ENCODE assay signal across 12 cellular contexts in genomic region chrX:13691845-13692334, GRCh38. TPM values are rescaled to one million over a fixed set of nuclear protein-coding genes. Genes with fewer than 3 reads are reported as not detected.
DNase-seq lines count a peak whose midpoint lies in the region; ATAC-seq and TF ChIP-seq lines count a peak whose summit lies in the region.
"Had no signal": no experiment of that assay in that cellular context is flagged by ENCODE, and none has a peak within 500 bp of the region (broad histone marks: within the 10 kb centered on the region; RNA-seq: fewer than 3 reads in every experiment).

No MANE protein-coding gene starts in this region.

- POLR2A ChIA-PET in T-cell (lab: Charles Lee), result no interaction called here

- TF ChIP-seq CTCF in GM06990 (IDR thresholded peaks at IDR 0.05; ENCODE audit: insufficient read depth, low read length, poor library complexity, severe bottlenecking), result no peak
- TF ChIP-seq CTCF in upper lobe of left lung (IDR thresholded peaks at IDR 0.05), result no peak

- H3K4me3 Mint-ChIP-seq in T-cell (peak overlapping the region; percentile 2 to 46 (median 21)), immature natural killer cell (peak overlapping the region; percentile 68 to 87 (median 81))
- H3K4me3 Mint-ChIP-seq: activated CD4-positive, alpha-beta T cell treated with anti-CD3 and anti-CD28 coated beads, Interleukin-2, amount 10 ng/mL, durations not matched to agents 7 days and 5 days had no signal

- TF ChIP-seq EP300 in upper lobe of left lung (IDR thresholded peaks at IDR 0.05), result no peak

- H3K27me3 Mint-ChIP-seq in T-cell (peaks cover 0 to 22% of the 10 kb centered on the region in 2 donors), immature natural killer cell (ENCODE audit: low read depth in 3 of 3) (peaks cover 11 to 13% (median 12%) of the 10 kb centered on the region in 3 donors)
- H3K27me3 Mint-ChIP-seq: activated CD4-positive, alpha-beta T cell treated with anti-CD3 and anti-CD28 coated beads, Interleukin-2, amount 10 ng/mL, durations not matched to agents 7 days and 5 days had no signal

- H3K9me3 Mint-ChIP-seq in T-cell, result no peaks in the 10 kb centered on the region
- H3K9me3 Mint-ChIP-seq in immature natural killer cell, result peaks cover 0 to 2% (median 0%) of the 10 kb centered on the region in 6 donors
- H3K9me3 Mint-ChIP-seq: activated CD4-positive, alpha-beta T cell treated with anti-CD3 and anti-CD28 coated beads, Interleukin-2, amount 10 ng/mL, durations not matched to agents 7 days and 5 days had no signal

- no peak overlapping the region for H3K27ac ChIP-seq in upper lobe of left lung

- no peaks in the 10 kb centered on the region for H3K9me3 ChIP-seq in upper lobe of left lung

- H3K36me3 ChIP-seq in GM06990 (ENCODE audit: control insufficient read depth, insufficient read depth, low read length) (peaks cover 1% of the 10 kb centered on the region; the same call in 1 of the 2 replicates), upper lobe of left lung (no peaks in the 10 kb centered on the region)

- H3K4me1 ChIP-seq in upper lobe of left lung, result peaks cover 4 to 50% (median 18%) of the 10 kb centered on the region in 4 donors

- DNase-seq in A172 (ENCODE audit: low spot score) (peak; percentile 42), GM06990 (ENCODE audit: extremely low read depth, insufficient read length) (no peak), T-cell (no peak), immature natural killer cell (no peak), upper lobe of left lung (no peak), SKM-1 treated with dmso at 0.1 percent for 144 hours (lab: John Stamatoyannopoulos, UW; ENCODE audit: unreplicated experiment) (no peak), NCI-H1930 (lab: John Stamatoyannopoulos, UW) (no peak)
- no peak for DNase-seq in activated naive CD4-positive, alpha-beta T cell (lab: John Stamatoyannopoulos, UW)
- DNase-seq: activated CD4-positive, alpha-beta T cell treated with anti-CD3 and anti-CD28 coated beads, Interleukin-2, amount 10 ng/mL, durations not matched to agents 7 days and 5 days; amygdala; nucleus accumbens; SHP77 treated with DMSO at 0.1 percent for 48 hours had no signal

- 80 to 82% methylated on average over 6 of the region's 6 CpGs for WGBS in upper lobe of left lung, 2 donors

- H3K4me1 Mint-ChIP-seq in T-cell (peaks cover 48 to 79% (median 78%) of the 10 kb centered on the region in 3 donors), immature natural killer cell (peaks cover 74 to 86% of the 10 kb centered on the region in 2 donors)

- H3K27ac Mint-ChIP-seq in T-cell, result peak overlapping the region; percentile 50 to 75
- H3K27ac Mint-ChIP-seq in immature natural killer cell, result peak overlapping the region; percentile 82 to 96 (median 91)
- H3K27ac Mint-ChIP-seq: activated CD4-positive, alpha-beta T cell treated with anti-CD3 and anti-CD28 coated beads, Interleukin-2, amount 10 ng/mL, durations not matched to agents 7 days and 5 days had no signal

- H3K4me3 ChIP-seq in GM06990 (replicated peaks; ENCODE audit: low read depth, low read length) (peak overlapping the region; percentile 72), upper lobe of left lung (no peak overlapping the region)

- TF ChIP-seq POLR2A in upper lobe of left lung (IDR thresholded peaks at IDR 0.05), result no peak

- CTCF ChIA-PET in T-cell (lab: Charles Lee), result interaction anchor here (0.5 to 1.3 kb wide), 4 partner anchors 27 to 1552 kb away, joined by 3 to 7 read pairs (median 3); partner anchors contain the start of genes OFD1 (in 1 of the 2) and TRAPPC2 (in 1 of the 2)

- no peak for ATAC-seq in T-cell (replicated peaks in 1 of 4)
- no peak for ATAC-seq in upper lobe of left lung (ENCODE audit: low FRiP score in 2 of 2)

- H3K36me3 Mint-ChIP-seq in T-cell (peaks cover 9% of the 10 kb centered on the region), immature natural killer cell (no peaks in the 10 kb centered on the region)

- H3K27me3 ChIP-seq in GM06990 (replicated peaks; ENCODE audit: control insufficient read depth, insufficient read depth, low read length) (no peaks in the 10 kb centered on the region), upper lobe of left lung (no peaks in the 10 kb centered on the region)

RNA-seq across cellular contexts. Expression of gene RAB9A, which starts 3.0 kb away (rescaled TPM):
- total RNA-seq in A172 (2014; rRNA removed; shearing (Covaris generic)), result 61.3 and 68.4 TPM in 2 replicates
- total RNA-seq in T-cell, result 10 to 100 TPM; 12.2 to 27.3 (median 16.4) TPM
- 10 to 100 TPM; 45.8 to 70.2 (median 48.0) TPM for polyA plus RNA-seq in immature natural killer cell
- 10 to 100 TPM; 12.6 to 38.4 (median 29.1) TPM for total RNA-seq in upper lobe of left lung

RNA-seq across cellular contexts. Expression of gene TCEANC, which starts 38.9 kb away (rescaled TPM):
- 3.0 and 5.6 TPM in 2 replicates for total RNA-seq in A172 (2014; rRNA removed; shearing (Covaris generic))
- 10 to 100 TPM in 1 of 5 donors, 1 to 10 TPM in 4; 8.0 to 12.8 (median 9.5) TPM for total RNA-seq in T-cell
- 10 to 100 TPM in 1 of 3 donors, 1 to 10 TPM in 2; 5.8 to 10.8 (median 7.1) TPM for polyA plus RNA-seq in immature natural killer cell
- total RNA-seq in upper lobe of left lung, result 1 to 10 TPM; 2.4 to 8.9 (median 4.1) TPM

RNA-seq across cellular contexts. Expression of gene TRAPPC2, which starts 42.5 kb away (rescaled TPM):
- 21.4 and 22.4 TPM in 2 replicates for total RNA-seq in A172 (2014; rRNA removed; shearing (Covaris generic))
- 10 to 100 TPM; 24.8 to 32.9 (median 29.7) TPM for total RNA-seq in T-cell
- 10 to 100 TPM; 48.8 to 60.1 (median 55.4) TPM for polyA plus RNA-seq in immature natural killer cell
- 10 to 100 TPM in 4 of 6 donors, 1 to 10 TPM in 2; 6.3 to 18.0 (median 12.7) TPM for total RNA-seq in upper lobe of left lung

RNA-seq across cellular contexts. Expression of gene OFD1, which starts 42.7 kb away (rescaled TPM):
- 12.2 and 23.8 TPM in 2 replicates for total RNA-seq in A172 (2014; rRNA removed; shearing (Covaris generic))
- total RNA-seq in T-cell (10 to 100 TPM; 78.8 to 96.8 (median 89.3) TPM), upper lobe of left lung (10 to 100 TPM; 19.2 to 98.5 (median 37.0) TPM)
- 10 to 100 TPM in 2 of 3 donors, 1 to 10 TPM in 1; 7.5 to 42.1 (median 22.6) TPM for polyA plus RNA-seq in immature natural killer cell
